ENCODE assay signal across 20 cellular contexts in genomic region chr3:32283304-32283703, GRCh38. TPM values are rescaled to one million over a fixed set of nuclear protein-coding genes. Genes with fewer than 3 reads are reported as not detected.
DNase-seq lines count a peak whose midpoint lies in the region; ATAC-seq and TF ChIP-seq lines count a peak whose summit lies in the region.
"Had no signal": no experiment of that assay in that cellular context is flagged by ENCODE, and none has a peak within 500 bp of the region (broad histone marks: within the 10 kb centered on the region; RNA-seq: fewer than 3 reads in every experiment).

No MANE protein-coding gene starts in this region.

- H3K4me1 Mint-ChIP-seq in glutamatergic neuron (ENCODE audit: low read depth, unreplicated experiment) = peaks cover 13% of the 10 kb centered on the region

- 42% methylated on average over 14 of the region's 14 CpGs for WGBS in urinary bladder

- H3K9me3 Mint-ChIP-seq in glutamatergic neuron (ENCODE audit: unreplicated experiment) = peaks cover 2% of the 10 kb centered on the region
- H3K9me3 Mint-ChIP-seq: activated CD4-positive, alpha-beta memory T cell treated with anti-CD3 and anti-CD28 coated beads for 36 hours; activated T-helper 1 cell treated with anti-CD3 and anti-CD28 coated beads, Interleukin-12 subunit alpha, Interleukin-12 subunit beta, Interleukin-2, Interleukin-4 antibody, amounts not matched to agents 30 ng/mL and 10 ng/mL and 1 ng/mL, durations not matched to agents 14 hours and 24 hours and 36 hours; CD8-positive, alpha-beta memory T cell had no signal

- ATAC-seq in Right ventricle myocardium inferior (peak; percentile 48), GM18870 (IDR thresholded peaks at IDR 0.05; ENCODE audit: unreplicated experiment) (no peak)
- ATAC-seq: Panc1 had no signal

- no peaks in the 10 kb centered on the region for H3K36me3 Mint-ChIP-seq in glutamatergic neuron (ENCODE audit: unreplicated experiment)
- H3K36me3 Mint-ChIP-seq: activated CD4-positive, alpha-beta memory T cell treated with anti-CD3 and anti-CD28 coated beads for 36 hours; CD8-positive, alpha-beta memory T cell had no signal

- H3K27ac Mint-ChIP-seq in glutamatergic neuron (ENCODE audit: unreplicated experiment) = no peak overlapping the region
- H3K27ac Mint-ChIP-seq: activated CD4-positive, alpha-beta memory T cell treated with anti-CD3 and anti-CD28 coated beads for 36 hours; activated T-helper 1 cell treated with anti-CD3 and anti-CD28 coated beads, Interleukin-12 subunit alpha, Interleukin-12 subunit beta, Interleukin-2, Interleukin-4 antibody, amounts not matched to agents 30 ng/mL and 10 ng/mL and 1 ng/mL, durations not matched to agents 14 hours and 24 hours and 36 hours; CD8-positive, alpha-beta memory T cell had no signal

- H3K4me3 ChIP-seq in right atrium auricular region (no peak overlapping the region), urinary bladder (ENCODE audit: low read depth, low read length) (no peak overlapping the region)
- H3K4me3 ChIP-seq: coronary artery had no signal

- no peak overlapping the region for H3K4me3 Mint-ChIP-seq in glutamatergic neuron (ENCODE audit: unreplicated experiment)
- H3K4me3 Mint-ChIP-seq: activated CD4-positive, alpha-beta memory T cell treated with anti-CD3 and anti-CD28 coated beads for 36 hours; activated T-helper 1 cell treated with anti-CD3 and anti-CD28 coated beads, Interleukin-12 subunit alpha, Interleukin-12 subunit beta, Interleukin-2, Interleukin-4 antibody, amounts not matched to agents 30 ng/mL and 10 ng/mL and 1 ng/mL, durations not matched to agents 14 hours and 24 hours and 36 hours; CD8-positive, alpha-beta memory T cell had no signal

- H3K27me3 ChIP-seq in right atrium auricular region = no peaks in the 10 kb centered on the region

- H3K4me1 ChIP-seq in right atrium auricular region (peaks cover 0 to 9% of the 10 kb centered on the region in 2 donors), urinary bladder (ENCODE audit: insufficient read depth) (peaks cover 2% of the 10 kb centered on the region)

- intact Hi-C loops in Right ventricle myocardium inferior (cut with DNase I) = loop anchor here (5.0 kb wide), 1 partner anchor 46 kb away; the partner anchor contains the start of gene CMTM8

- TF ChIP-seq CTCF in right atrium auricular region (IDR thresholded peaks at IDR 0.05) (no peak), glutamatergic neuron (IDR thresholded peaks at IDR 0.05; ENCODE audit: partially characterized antibody, unreplicated experiment) (no peak)

- peaks cover 3% of the 10 kb centered on the region for H3K27me3 Mint-ChIP-seq in glutamatergic neuron (ENCODE audit: unreplicated experiment)
- H3K27me3 Mint-ChIP-seq: activated CD4-positive, alpha-beta memory T cell treated with anti-CD3 and anti-CD28 coated beads for 36 hours had no signal

- no peak overlapping the region for H3K27ac ChIP-seq in right atrium auricular region
- H3K27ac ChIP-seq in urinary bladder (ENCODE audit: low read depth) = peak overlapping the region; percentile 27
- H3K27ac ChIP-seq: coronary artery had no signal

- no peaks in the 10 kb centered on the region for H3K36me3 ChIP-seq in right atrium auricular region
- no peaks in the 10 kb centered on the region for H3K36me3 ChIP-seq in urinary bladder (ENCODE audit: insufficient read depth)

- no peaks in the 10 kb centered on the region for H3K9me3 ChIP-seq in right atrium auricular region

- peak; percentile 74 for DNase-seq in Right ventricle myocardium inferior (ENCODE audit: missing footprints)
- DNase-seq in right atrium auricular region (ENCODE audit: low spot score) = no peak
- DNase-seq in glutamatergic neuron = peak; percentile 79
- peak; percentile 16 for DNase-seq in myocyte (ENCODE audit: low read depth)
- no peak for DNase-seq in ecto neural progenitor cell (ENCODE audit: low spot score)
- DNase-seq in foreskin melanocyte = no peak
- DNase-seq: activated CD4-positive, alpha-beta memory T cell treated with anti-CD3 and anti-CD28 coated beads for 36 hours; CD8-positive, alpha-beta memory T cell; EL; GOT3; NCI-H2029 treated with DMSO at 0.1 percent for 48 hours; NCI-H69; stimulated activated naive CD4-positive, alpha-beta T cell treated with Interleukin-2 at 50 U/mL for 16 hours had no signal

RNA-seq across cellular contexts. Expression of gene CMTM8, which starts 44.8 kb away (rescaled TPM):
- 6.3 TPM for total RNA-seq in Right ventricle myocardium inferior
- total RNA-seq in right atrium auricular region = 1 to 10 TPM; 3.1 to 7.1 TPM
- not detected for total RNA-seq in glutamatergic neuron (ENCODE audit: unreplicated experiment)
- total RNA-seq in myocyte = 1.8 and 4.8 TPM in 2 replicates
- 1.6 TPM for polyA plus RNA-seq in myocyte (2012)
- 1.6 TPM for total RNA-seq in urinary bladder
- polyA plus RNA-seq in urinary bladder = 10.0 TPM
- total RNA-seq: skeletal muscle tissue had no signal
- polyA plus RNA-seq: neural cell had no signal

Comparison
In these comparisons a context has a peak if more than half of its experiments do, and no peak if none do; other contexts are left out.
1. DNase-seq: peak in Right ventricle myocardium inferior (single experiment), glutamatergic neuron (single experiment) and myocyte (single experiment); none in right atrium auricular region (single experiment), ecto neural progenitor cell (single experiment) and foreskin melanocyte (single experiment).